10 cellular contexts compared by ENCODE assay signal in genomic region chr1:184953600-184954219, GRCh38. TPM values are rescaled to one million over a fixed set of nuclear protein-coding genes. Genes with fewer than 3 reads are reported as not detected.
DNase-seq lines count a peak whose midpoint lies in the region; ATAC-seq and TF ChIP-seq lines count a peak whose summit lies in the region.
"Had no signal": no experiment of that assay in that cellular context is flagged by ENCODE, and none has a peak within 500 bp of the region (broad histone marks: within the 10 kb centered on the region; RNA-seq: fewer than 3 reads in every experiment).

No MANE protein-coding gene starts in this region.

- peak; percentile 79 for DNase-seq in RKO (ENCODE audit: low spot score)
- no peak for DNase-seq in effector memory CD8-positive, alpha-beta T cell
- no peak for DNase-seq in sigmoid colon
- DNase-seq in mucosa of gallbladder (ENCODE audit: low spot score), result no peak
- no peak for DNase-seq in RPMI8226
- no peak for DNase-seq in omental fat pad (ENCODE audit: low spot score)
- DNase-seq: effector memory CD4-positive, alpha-beta T cell; NCI-H1436 treated with DMSO at 0.1 percent for 48 hours; stimulated activated CD4-positive, alpha-beta T cell treated with anti-CD3 and anti-CD28 coated beads, Interleukin-15, amount 100 ng/mL, for 24 hours had no signal

- H3K36me3 Mint-ChIP-seq in effector memory CD8-positive, alpha-beta T cell (ENCODE audit: insufficient read depth), result peaks cover 14% of the 10 kb centered on the region

- TF ChIP-seq EP300 in sigmoid colon (IDR thresholded peaks at IDR 0.05), result no peak

- ATAC-seq in GM21619 (IDR thresholded peaks at IDR 0.05; ENCODE audit: unreplicated experiment) (peak; percentile 43), omental fat pad (ENCODE audit: low FRiP score) (no peak)
- peak; percentile 67 for ATAC-seq in effector memory CD8-positive, alpha-beta T cell (replicated peaks)

- H3K27ac ChIP-seq in sigmoid colon, result peak overlapping the region in 3 of 4 donors; percentile 35 to 56 (median 40)

- H3K4me1 Mint-ChIP-seq in effector memory CD8-positive, alpha-beta T cell (ENCODE audit: low read depth in 2 of 2), result peaks cover 29 to 56% of the 10 kb centered on the region in 2 donors

- 60 to 74% methylated on average over 6 of the region's 6 CpGs for WGBS in sigmoid colon, 2 donors

- no peak overlapping the region for H3K4me3 ChIP-seq in sigmoid colon

- H3K27me3 Mint-ChIP-seq in effector memory CD8-positive, alpha-beta T cell, result no peaks in the 10 kb centered on the region

- TF ChIP-seq POLR2A in sigmoid colon (IDR thresholded peaks at IDR 0.05), result no peak

- peak overlapping the region; percentile 4 to 65 for H3K4me3 Mint-ChIP-seq in effector memory CD8-positive, alpha-beta T cell

- TF ChIP-seq CTCF in sigmoid colon (IDR thresholded peaks at IDR 0.05) (no peak), omental fat pad (IDR thresholded peaks at IDR 0.05) (no peak)

- no peaks in the 10 kb centered on the region for H3K36me3 ChIP-seq in sigmoid colon

- no peaks in the 10 kb centered on the region for H3K27me3 ChIP-seq in sigmoid colon

- peaks cover 0 to 73% (median 27%) of the 10 kb centered on the region in 4 donors for H3K4me1 ChIP-seq in sigmoid colon

- H3K27ac Mint-ChIP-seq in effector memory CD8-positive, alpha-beta T cell, result peak overlapping the region; percentile 27 to 81

- intact Hi-C loops in sigmoid colon (cut with DNase I), result no loop called here

- no peaks in the 10 kb centered on the region for H3K9me3 ChIP-seq in sigmoid colon

- no peaks in the 10 kb centered on the region for H3K9me3 Mint-ChIP-seq in effector memory CD8-positive, alpha-beta T cell

RNA-seq across cellular contexts. Expression of gene NIBAN1, which starts 20.6 kb away (rescaled TPM):
- total RNA-seq in sigmoid colon, result 100 to 1,000 TPM; 311 to 384 (median 369) TPM
- polyA plus RNA-seq in sigmoid colon, result 10 to 100 TPM in 1 of 3 donors, 1 to 10 TPM in 2; 1.4 to 12.2 (median 8.4) TPM
- total RNA-seq in mucosa of gallbladder, result 129 TPM
- total RNA-seq in omental fat pad, result 10 to 100 TPM; 10.7 to 34.7 (median 15.8) TPM
